In the genomic region with DNA sequence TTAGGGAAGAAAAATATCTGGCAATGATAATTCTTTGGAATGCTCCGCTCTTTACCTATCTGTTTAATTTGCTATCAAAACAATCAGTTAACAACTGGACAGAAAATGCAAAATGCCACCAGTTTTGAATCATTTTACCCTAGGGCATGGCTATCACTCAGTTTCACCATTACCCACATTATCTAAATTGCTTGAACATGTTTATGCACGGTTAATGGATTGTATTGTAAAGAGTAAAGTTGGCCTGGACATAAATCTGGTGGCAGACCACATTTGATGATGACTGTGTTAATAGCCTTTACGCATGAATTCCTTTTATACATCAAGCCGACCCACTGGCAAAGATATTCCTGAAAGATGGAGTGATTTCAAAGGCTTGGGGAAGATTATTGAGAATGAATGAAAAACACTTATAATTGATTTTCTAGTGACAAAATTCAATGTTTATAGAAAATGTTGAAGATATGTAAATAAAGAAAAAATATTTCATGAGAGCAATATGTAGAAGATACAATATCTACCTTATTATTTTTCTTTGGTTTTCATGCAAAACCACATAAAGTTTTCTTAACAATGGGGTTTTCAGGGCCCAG, we compare ENCODE assay signal across 20 cellular contexts.
"Had no signal": no experiment of that assay in that cellular context is flagged by ENCODE, and none has a peak within 500 bp of the region (broad histone marks: within the 10 kb centered on the region; RNA-seq: fewer than 3 reads in every experiment).

No MANE protein-coding gene starts in this region.

- DNase-seq: activated CD4-positive, alpha-beta memory T cell treated with anti-CD3 and anti-CD28 coated beads, Interleukin-2, amount 10 ng/mL, durations not matched to agents 7 days and 5 days; activated CD4-positive, alpha-beta T cell treated with anti-CD3 and anti-CD28 coated beads for 48 hours; activated CD4-positive, CD25-positive, alpha-beta regulatory T cell; activated naive CD4-positive, alpha-beta T cell treated with Interleukin-2 at 50 U/mL for 16 hours; activated naive CD8-positive, alpha-beta T cell treated with anti-CD3 and anti-CD28 coated beads, Interleukin-2, amount 10 ng/mL, durations not matched to agents 7 days and 5 days; activated T-cell treated with anti-CD3 and anti-CD28 coated beads, Interleukin-2, amount 50 U/mL, for 1 hour; caudate nucleus; effector memory CD8-positive, alpha-beta T cell; hippocampal formation; islet precursor cell; left lung; midbrain; nephron progenitor cell; nucleus accumbens; stimulated activated naive B cell treated with anti-CD40 and anti-IgM and Interleukin-4, amounts not matched to agents 10 μg/mL and 1 μg/mL and 100 μg/mL, for 72 hours; T-helper 9 cell; upper lobe of left lung had no signal

- H3K27ac Mint-ChIP-seq: activated CD4-positive, alpha-beta memory T cell treated with anti-CD3 and anti-CD28 coated beads, Interleukin-2, amount 10 ng/mL, durations not matched to agents 7 days and 5 days; activated naive CD8-positive, alpha-beta T cell treated with anti-CD3 and anti-CD28 coated beads, Interleukin-2, amount 10 ng/mL, durations not matched to agents 7 days and 5 days; activated T-helper 2 cell treated with anti-CD3 and anti-CD28 coated beads, Interferon-gamma antibody, Interleukin-2, Interleukin-4, amounts not matched to agents 10 μg/mL and 5 μg/mL and 100 μg/mL, durations not matched to agents 14 hours and 24 hours and 36 hours; brain; effector memory CD8-positive, alpha-beta T cell; nephron progenitor cell; stimulated activated naive B cell treated with anti-CD40 and anti-IgM and Interleukin-4, amounts not matched to agents 10 μg/mL and 1 μg/mL and 100 μg/mL, for 72 hours had no signal

- H3K4me3 ChIP-seq: left lung, thoracic aorta, upper lobe of left lung had no signal

- H3K27me3 ChIP-seq: left lung, upper lobe of left lung had no signal

- H3K9me3 ChIP-seq: thoracic aorta, upper lobe of left lung had no signal

- H3K36me3 Mint-ChIP-seq: activated naive CD8-positive, alpha-beta T cell treated with anti-CD3 and anti-CD28 coated beads, Interleukin-2, amount 10 ng/mL, durations not matched to agents 7 days and 5 days; brain; stimulated activated naive B cell treated with anti-CD40 and anti-IgM and Interleukin-4, amounts not matched to agents 10 μg/mL and 1 μg/mL and 100 μg/mL, for 72 hours had no signal

- H3K27me3 Mint-ChIP-seq: activated CD4-positive, alpha-beta memory T cell treated with anti-CD3 and anti-CD28 coated beads, Interleukin-2, amount 10 ng/mL, durations not matched to agents 7 days and 5 days; activated naive CD8-positive, alpha-beta T cell treated with anti-CD3 and anti-CD28 coated beads, Interleukin-2, amount 10 ng/mL, durations not matched to agents 7 days and 5 days; brain; effector memory CD8-positive, alpha-beta T cell; stimulated activated naive B cell treated with anti-CD40 and anti-IgM and Interleukin-4, amounts not matched to agents 10 μg/mL and 1 μg/mL and 100 μg/mL, for 72 hours had no signal

- H3K36me3 ChIP-seq: left lung, thoracic aorta, upper lobe of left lung had no signal

- H3K4me3 Mint-ChIP-seq: activated CD4-positive, alpha-beta memory T cell treated with anti-CD3 and anti-CD28 coated beads, Interleukin-2, amount 10 ng/mL, durations not matched to agents 7 days and 5 days; activated naive CD8-positive, alpha-beta T cell treated with anti-CD3 and anti-CD28 coated beads, Interleukin-2, amount 10 ng/mL, durations not matched to agents 7 days and 5 days; brain; effector memory CD8-positive, alpha-beta T cell; nephron progenitor cell; stimulated activated naive B cell treated with anti-CD40 and anti-IgM and Interleukin-4, amounts not matched to agents 10 μg/mL and 1 μg/mL and 100 μg/mL, for 72 hours had no signal

- H3K9me3 Mint-ChIP-seq: activated CD4-positive, alpha-beta memory T cell treated with anti-CD3 and anti-CD28 coated beads, Interleukin-2, amount 10 ng/mL, durations not matched to agents 7 days and 5 days; effector memory CD8-positive, alpha-beta T cell; nephron progenitor cell; stimulated activated naive B cell treated with anti-CD40 and anti-IgM and Interleukin-4, amounts not matched to agents 10 μg/mL and 1 μg/mL and 100 μg/mL, for 72 hours had no signal

- H3K27ac ChIP-seq: left lung, thoracic aorta, upper lobe of left lung had no signal

- H3K4me1 Mint-ChIP-seq: activated CD4-positive, alpha-beta memory T cell treated with anti-CD3 and anti-CD28 coated beads, Interleukin-2, amount 10 ng/mL, durations not matched to agents 7 days and 5 days; activated naive CD8-positive, alpha-beta T cell treated with anti-CD3 and anti-CD28 coated beads, Interleukin-2, amount 10 ng/mL, durations not matched to agents 7 days and 5 days; brain; nephron progenitor cell; stimulated activated naive B cell treated with anti-CD40 and anti-IgM and Interleukin-4, amounts not matched to agents 10 μg/mL and 1 μg/mL and 100 μg/mL, for 72 hours had no signal

- ATAC-seq: effector memory CD8-positive, alpha-beta T cell; left lung; stimulated activated naive B cell treated with anti-CD40 and anti-IgM and Interleukin-4, amounts not matched to agents 10 μg/mL and 1 μg/mL and 100 μg/mL, for 72 hours had no signal

- H3K4me1 ChIP-seq: left lung, upper lobe of left lung had no signal
